In genomic region chr14:96039633-96040311, GRCh38 we compare ENCODE assay signal across 8 cellular contexts. TPM values are rescaled to one million over a fixed set of nuclear protein-coding genes. Genes with fewer than 3 reads are reported as not detected.
DNase-seq lines count a peak whose midpoint lies in the region; ATAC-seq and TF ChIP-seq lines count a peak whose summit lies in the region.

No MANE protein-coding gene starts in this region.

- H3K27ac Mint-ChIP-seq in GM23338: no peak overlapping the region
- H3K27ac Mint-ChIP-seq in T-helper 17 cell: peak overlapping the region; percentile 8
- H3K27ac Mint-ChIP-seq in endodermal cell: no peak overlapping the region

- H3K27me3 Mint-ChIP-seq in GM23338 (ENCODE audit: insufficient read depth, low read depth, poor library complexity) (peaks cover 27% of the 10 kb centered on the region), T-helper 17 cell (peaks cover 48% of the 10 kb centered on the region), endodermal cell (ENCODE audit: insufficient read depth) (peaks cover 44% of the 10 kb centered on the region)

- 0 to 1% methylated on average over 10 to 55 of the region's 56 CpGs for WGBS in endodermal cell (ENCODE audit: insufficient coverage in 1 of 2, insufficient read length in 1 of 2), 2 experiments
- WGBS in upper lobe of left lung, 2 donors: 1% methylated on average over 25 of the region's 56 CpGs; no CpG with 5 or more reads in 1 of the 2 donors

- H3K9me3 Mint-ChIP-seq in GM23338 (no peaks in the 10 kb centered on the region), endodermal cell (no peaks in the 10 kb centered on the region)

- H3K9ac ChIP-seq in endodermal cell (ENCODE audit: extremely low read depth, low read length, poor library complexity, severe bottlenecking): peak overlapping the region; percentile 72

- H3K27ac ChIP-seq in GM23338 (ENCODE audit: low read depth) (no peak overlapping the region), endodermal cell (ENCODE audit: low read depth, low read length) (peak overlapping the region; percentile 81), upper lobe of left lung (peak overlapping the region; percentile 79 to 91 (median 86))

- H3K9me3 ChIP-seq in T-helper 17 cell (ENCODE audit: control insufficient read depth, low read length, poor library complexity, severe bottlenecking): no peaks in the 10 kb centered on the region
- H3K9me3 ChIP-seq in endodermal cell (ENCODE audit: control insufficient read depth, low read length): no peaks in the 10 kb centered on the region
- no peaks in the 10 kb centered on the region for H3K9me3 ChIP-seq in mononuclear cell (ENCODE audit: low read depth, low read length)
- no peaks in the 10 kb centered on the region for H3K9me3 ChIP-seq in upper lobe of left lung

- peak overlapping the region; percentile 98 for H2AFZ ChIP-seq in GM23338

- no peaks in the 10 kb centered on the region for H3K9me2 ChIP-seq in GM23338 (ENCODE audit: insufficient read depth)

- DNase-seq in AG10803 (ENCODE audit: low read depth) (peak; percentile 28), GM23338 (ENCODE audit: low spot score) (peak; percentile 72), T-helper 17 cell (no peak), endodermal cell (peak; percentile 83), upper lobe of left lung (peak; percentile 35 to 86)
- no peak for DNase-seq in central memory CD4-positive, alpha-beta T cell

- peak; percentile 54 for ATAC-seq in GM23338
- peak; percentile 28 for ATAC-seq in T-helper 17 cell
- ATAC-seq in upper lobe of left lung (ENCODE audit: low FRiP score in 2 of 2): peak in 1 of 2 donors; percentile 44
- ATAC-seq in GM21529 (IDR thresholded peaks at IDR 0.05; ENCODE audit: unreplicated experiment): no peak

- H3K36me3 Mint-ChIP-seq in GM23338 (ENCODE audit: low read depth): no peaks in the 10 kb centered on the region; the same call in 2 of the 3 replicates
- no peaks in the 10 kb centered on the region for H3K36me3 Mint-ChIP-seq in T-helper 17 cell (ENCODE audit: low read depth)
- H3K36me3 Mint-ChIP-seq in endodermal cell (ENCODE audit: low read depth): peaks cover 2% of the 10 kb centered on the region

- H3K27me3 ChIP-seq in GM23338 (ENCODE audit: insufficient read depth) (peaks cover 45% of the 10 kb centered on the region), endodermal cell (ENCODE audit: control insufficient read depth, insufficient read depth, low read length, poor library complexity, severe bottlenecking) (peaks cover 34% of the 10 kb centered on the region), mononuclear cell (ENCODE audit: insufficient read depth, low read length) (peaks cover 49% of the 10 kb centered on the region), upper lobe of left lung (peaks cover 0 to 8% (median 3%) of the 10 kb centered on the region in 4 donors)

- no peak for TF ChIP-seq POLR2A in upper lobe of left lung (IDR thresholded peaks at IDR 0.05)

- H3F3A ChIP-seq in GM23338 (replicated peaks; ENCODE audit: low read depth): peaks cover 2% of the 10 kb centered on the region; the same call in 1 of the 2 replicates

- peak overlapping the region; percentile 82 for H3K4me3 ChIP-seq in AG10803 (ENCODE audit: low read length)
- peak overlapping the region; percentile 83 for H3K4me3 ChIP-seq in GM23338
- H3K4me3 ChIP-seq in endodermal cell (ENCODE audit: low read length): peak overlapping the region; percentile 78
- H3K4me3 ChIP-seq in mononuclear cell (ENCODE audit: low read length): peak overlapping the region; percentile 23
- H3K4me3 ChIP-seq in upper lobe of left lung: peak overlapping the region; percentile 43 to 87 (median 80)

- TF ChIP-seq CTCF in AG10803 (conservative IDR thresholded peaks at IDR 0.05; ENCODE audit: low read length): no peak; the same call in 1 of the 2 replicates
- TF ChIP-seq CTCF in GM23338 (conservative IDR thresholded peaks at IDR 0.05; ENCODE audit: low read depth in 2 of 2): peak; percentile 29 to 57; a peak in 3 of 4 replicates
- TF ChIP-seq CTCF in endodermal cell (conservative IDR thresholded peaks at IDR 0.05): peak; percentile 69
- no peak for TF ChIP-seq CTCF in upper lobe of left lung (IDR thresholded peaks at IDR 0.05)

- H3K4me3 Mint-ChIP-seq in GM23338: peak overlapping the region; percentile 82
- peak overlapping the region; percentile 87 for H3K4me3 Mint-ChIP-seq in T-helper 17 cell
- peak overlapping the region; percentile 75 for H3K4me3 Mint-ChIP-seq in endodermal cell

- H3K4me1 ChIP-seq in GM23338 (ENCODE audit: insufficient read depth): peaks cover 18% of the 10 kb centered on the region; the same call in 1 of the 2 replicates
- no peaks in the 10 kb centered on the region for H3K4me1 ChIP-seq in endodermal cell (ENCODE audit: control insufficient read depth, insufficient read depth, low read length)
- H3K4me1 ChIP-seq in mononuclear cell (ENCODE audit: insufficient read depth, low read length): peaks cover 8% of the 10 kb centered on the region
- H3K4me1 ChIP-seq in upper lobe of left lung: peaks cover 14 to 55% (median 32%) of the 10 kb centered on the region in 4 donors

- H4K20me1 ChIP-seq in GM23338 (replicated peaks; ENCODE audit: insufficient read depth): peaks cover 5% of the 10 kb centered on the region; the same call in 1 of the 2 replicates

- peak overlapping the region; percentile 71 for H3K4me2 ChIP-seq in GM23338

- H3K36me3 ChIP-seq in GM23338 (ENCODE audit: insufficient read depth): no peaks in the 10 kb centered on the region
- no peaks in the 10 kb centered on the region for H3K36me3 ChIP-seq in endodermal cell (ENCODE audit: control insufficient read depth, insufficient read depth, low read length)
- no peaks in the 10 kb centered on the region for H3K36me3 ChIP-seq in upper lobe of left lung

- H3K4me1 Mint-ChIP-seq in GM23338 (peaks cover 18% of the 10 kb centered on the region), T-helper 17 cell (peaks cover 19% of the 10 kb centered on the region), endodermal cell (peaks cover 4% of the 10 kb centered on the region)

- no peak for TF ChIP-seq EP300 in upper lobe of left lung (IDR thresholded peaks at IDR 0.05)

- H3K79me2 ChIP-seq in GM23338 (replicated peaks; ENCODE audit: insufficient read depth): peaks cover 25% of the 10 kb centered on the region

TF ChIP-seq in GM23338, 12 proteins besides CTCF, POLR2A, EP300 and RAD21:
- TF ChIP-seq ZNF114 (CRISPR knock-in tag; IDR thresholded peaks at IDR 0.05) (no peak), JUNB (IDR thresholded peaks at IDR 0.05; ENCODE audit: unreplicated experiment) (no peak), NANOG (IDR thresholded peaks at IDR 0.05; ENCODE audit: borderline replicate concordance) (no peak), STAT1 (IDR thresholded peaks at IDR 0.05; ENCODE audit: unreplicated experiment) (no peak), EZH2 (IDR thresholded peaks at IDR 0.05; ENCODE audit: low read depth, unreplicated experiment) (no peak)

RNA-seq across cellular contexts. Expression of gene C14orf132, which starts 0.6 kb away (rescaled TPM):
- 15.1 and 16.2 TPM in 2 replicates for total RNA-seq in GM23338 (2014; rRNA removed; shearing (Covaris generic))
- polyA plus RNA-seq in GM23338 (2016; fragmentation: Nextera tagmentation; extraction: Ambion mirVana): 12.7 and 13.8 TPM in 2 replicates
- total RNA-seq in T-helper 17 cell (1 to 10 TPM; 1.7 to 2.8 TPM), endodermal cell (10 to 100 TPM; 12.3 to 21.9 TPM), mononuclear cell (1.0 TPM), upper lobe of left lung (10 to 100 TPM; 36.7 to 64.6 (median 59.6) TPM)
- polyA plus RNA-seq in endodermal cell (2013, experiment 1 of 2): 55.9 TPM
- polyA plus RNA-seq in endodermal cell (2013, experiment 2 of 2): 52.1 TPM

Comparison
In these comparisons a context has a peak if more than half of its experiments do, and no peak if none do; other contexts are left out.
1. DNase-seq: peak in AG10803 (single experiment), GM23338 (single experiment), endodermal cell (single experiment) and upper lobe of left lung (2 of 2); none in T-helper 17 cell (0 of 3) and central memory CD4-positive, alpha-beta T cell (single experiment).
2. H3K4me3 ChIP-seq: peak in every context shown above with its lines; median percentile 83 in GM23338; 82 in AG10803; 80 in upper lobe of left lung; 78 in endodermal cell; 23 in mononuclear cell.
3. CTCF ChIP-seq: peak in GM23338 (2 of 2) and endodermal cell (single experiment); none in AG10803 (single experiment) and upper lobe of left lung (0 of 6).
4. Peak in every context shown above with its lines, with median percentiles within 50 percentile points of each other: H3K4me3 Mint-ChIP-seq.